Comparison of ENCODE assay signal across 26 cellular contexts in the genomic region with DNA sequence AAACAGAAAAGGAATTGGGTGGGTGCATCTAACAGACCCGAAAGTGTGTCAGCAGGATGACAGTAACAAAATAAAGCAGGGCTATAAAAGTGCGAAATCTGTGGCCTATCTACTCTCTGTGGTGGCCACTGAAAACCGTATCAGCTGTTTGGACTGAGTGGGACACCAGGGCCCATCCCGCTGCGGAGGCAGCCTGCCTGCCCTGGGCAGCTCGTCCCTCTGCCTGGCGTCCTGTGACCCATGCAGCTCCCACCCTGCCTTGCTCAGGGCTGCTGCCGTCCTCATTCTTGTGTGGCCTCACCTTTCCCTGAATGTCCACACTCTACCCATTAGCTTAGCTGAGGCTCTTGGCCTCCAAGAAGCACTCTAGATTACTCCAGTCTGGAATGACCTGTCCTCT.
"Had no signal": no experiment of that assay in that cellular context is flagged by ENCODE, and none has a peak within 500 bp of the region (broad histone marks: within the 10 kb centered on the region; RNA-seq: fewer than 3 reads in every experiment).

No MANE protein-coding gene starts in this region.

- H3K27me3 Mint-ChIP-seq: activated CD4-positive, alpha-beta memory T cell treated with anti-CD3 and anti-CD28 coated beads, Interleukin-2, amount 10 ng/mL, durations not matched to agents 7 days and 5 days; activated CD4-positive, alpha-beta T cell treated with anti-CD3 and anti-CD28 coated beads for 36 hours; activated CD4-positive, alpha-beta T cell treated with anti-CD3 and anti-CD28 coated beads, Interleukin-2, amount 10 ng/mL, durations not matched to agents 7 days and 5 days; activated naive CD4-positive, alpha-beta T cell treated with anti-CD3 and anti-CD28 coated beads, Interleukin-2, amount 10 ng/mL, durations not matched to agents 7 days and 5 days; activated naive CD8-positive, alpha-beta T cell; activated T-cell treated with anti-CD3 and anti-CD28 coated beads, Interleukin-2, amount 50 U/mL, for 24 hours; central memory CD8-positive, alpha-beta T cell; dendritic cell treated with granulocyte-macrophage colony-stimulating factor and Interleukin-4, amounts not matched to agents 40 ng/mL and 50 ng/mL, for 4 days had no signal

- H3K9me3 Mint-ChIP-seq: activated CD4-positive, alpha-beta memory T cell treated with anti-CD3 and anti-CD28 coated beads, Interleukin-2, amount 10 ng/mL, durations not matched to agents 7 days and 5 days; activated CD4-positive, alpha-beta T cell treated with anti-CD3 and anti-CD28 coated beads, Interleukin-2, amount 10 ng/mL, durations not matched to agents 7 days and 5 days; activated naive CD4-positive, alpha-beta T cell treated with anti-CD3 and anti-CD28 coated beads, Interleukin-2, amount 10 ng/mL, durations not matched to agents 7 days and 5 days; activated T-cell treated with anti-CD3 and anti-CD28 coated beads, Interleukin-2, amount 50 U/mL, for 24 hours; activated T-cell treated with anti-CD3 and anti-CD28 coated beads, Interleukin-2, amount 50 U/mL, for 72 hours; central memory CD8-positive, alpha-beta T cell; dendritic cell treated with granulocyte-macrophage colony-stimulating factor and Interleukin-4, amounts not matched to agents 40 ng/mL and 50 ng/mL, for 4 days; endodermal cell had no signal

- H3K27ac ChIP-seq: brain microvascular endothelial cell, coronary artery, dorsolateral prefrontal cortex had no signal

- H3K27me3 ChIP-seq: brain microvascular endothelial cell, dorsolateral prefrontal cortex had no signal

- H3K4me1 Mint-ChIP-seq: endodermal cell had no signal

- H3K27ac Mint-ChIP-seq: activated CD4-positive, alpha-beta memory T cell treated with anti-CD3 and anti-CD28 coated beads, Interleukin-2, amount 10 ng/mL, durations not matched to agents 7 days and 5 days; activated CD4-positive, alpha-beta T cell treated with anti-CD3 and anti-CD28 coated beads for 36 hours; activated CD4-positive, alpha-beta T cell treated with anti-CD3 and anti-CD28 coated beads, Interleukin-2, amount 10 ng/mL, durations not matched to agents 7 days and 5 days; activated naive CD4-positive, alpha-beta T cell treated with anti-CD3 and anti-CD28 coated beads, Interleukin-2, amount 10 ng/mL, durations not matched to agents 7 days and 5 days; activated naive CD8-positive, alpha-beta T cell; activated T-cell treated with anti-CD3 and anti-CD28 coated beads, Interleukin-2, amount 50 U/mL, for 24 hours; activated T-cell treated with anti-CD3 and anti-CD28 coated beads, Interleukin-2, amount 50 U/mL, for 72 hours; dendritic cell treated with granulocyte-macrophage colony-stimulating factor and Interleukin-4, amounts not matched to agents 40 ng/mL and 50 ng/mL, for 4 days; endodermal cell had no signal

- ATAC-seq: activated CD4-positive, alpha-beta T cell treated with anti-CD3 and anti-CD28 coated beads for 36 hours; activated T-cell treated with anti-CD3 and anti-CD28 coated beads, Interleukin-2, amount 50 U/mL, for 72 hours; esophagus mucosa had no signal

- H3K4me3 Mint-ChIP-seq: activated CD4-positive, alpha-beta memory T cell treated with anti-CD3 and anti-CD28 coated beads, Interleukin-2, amount 10 ng/mL, durations not matched to agents 7 days and 5 days; activated CD4-positive, alpha-beta T cell treated with anti-CD3 and anti-CD28 coated beads for 36 hours; activated CD4-positive, alpha-beta T cell treated with anti-CD3 and anti-CD28 coated beads, Interleukin-2, amount 10 ng/mL, durations not matched to agents 7 days and 5 days; activated naive CD4-positive, alpha-beta T cell treated with anti-CD3 and anti-CD28 coated beads, Interleukin-2, amount 10 ng/mL, durations not matched to agents 7 days and 5 days; activated naive CD8-positive, alpha-beta T cell; activated T-cell treated with anti-CD3 and anti-CD28 coated beads, Interleukin-2, amount 50 U/mL, for 24 hours; activated T-cell treated with anti-CD3 and anti-CD28 coated beads, Interleukin-2, amount 50 U/mL, for 72 hours; central memory CD8-positive, alpha-beta T cell; dendritic cell treated with granulocyte-macrophage colony-stimulating factor and Interleukin-4, amounts not matched to agents 40 ng/mL and 50 ng/mL, for 4 days; endodermal cell had no signal

- DNase-seq: activated CD4-positive, alpha-beta memory T cell treated with anti-CD3 and anti-CD28 coated beads, Interleukin-2, amount 10 ng/mL, durations not matched to agents 7 days and 5 days; activated CD4-positive, alpha-beta T cell treated with anti-CD3 and anti-CD28 coated beads for 36 hours; activated CD4-positive, alpha-beta T cell treated with anti-CD3 and anti-CD28 coated beads, Interleukin-2, amount 10 ng/mL, durations not matched to agents 7 days and 5 days; activated CD4-positive, alpha-beta T cell treated with anti-CD3 and anti-CD28 coated beads, Interleukin-2, amount 50 U/mL, for 4 hours; activated CD4-positive, CD25-positive, alpha-beta regulatory T cell; activated CD4-positive, CD25-positive, alpha-beta regulatory T cell treated with anti-CD3 and anti-CD28 coated beads, Interleukin-2, amount 50 U/mL, for 72 hours; activated CD8-positive, alpha-beta memory T cell treated with anti-CD3 and anti-CD28 coated beads, Interleukin-2, amount 50 U/mL, for 48 hours; activated gamma-delta T cell; activated naive CD4-positive, alpha-beta T cell; activated naive CD4-positive, alpha-beta T cell treated with anti-CD3 and anti-CD28 coated beads, Interleukin-2, amount 10 ng/mL, durations not matched to agents 7 days and 5 days; activated T-cell treated with anti-CD3 and anti-CD28 coated beads for 4 hours; activated T-cell treated with anti-CD3 and anti-CD28 coated beads, Interleukin-2, amount 50 U/mL, for 24 hours; activated T-cell treated with anti-CD3 and anti-CD28 coated beads, Interleukin-2, amount 50 U/mL, for 72 hours; amniotic stem cell; anterior cingulate cortex; brain microvascular endothelial cell; dorsolateral prefrontal cortex; effector memory CD4-positive, alpha-beta T cell; endodermal cell; foreskin fibroblast; T-helper 2 cell had no signal

- H3K4me3 ChIP-seq: coronary artery, dorsolateral prefrontal cortex had no signal
